9 cellular contexts compared by ENCODE assay signal in genomic region chr11:120929664-120930154, GRCh38.
DNase-seq lines count a peak whose midpoint lies in the region; TF ChIP-seq lines count a peak whose summit lies in the region.
"Had no signal": no experiment of that assay in that cellular context is flagged by ENCODE, and none has a peak within 500 bp of the region (broad histone marks: within the 10 kb centered on the region; RNA-seq: fewer than 3 reads in every experiment).

No MANE protein-coding gene starts in this region.

- no peak overlapping the region for H3K9ac ChIP-seq in OCI-LY3 (ENCODE audit: low read length)

- no peak overlapping the region for H3K27ac ChIP-seq in OCI-LY3 (ENCODE audit: low read length)
- H3K27ac ChIP-seq in adrenal gland: no peak overlapping the region
- H3K27ac ChIP-seq: ovary had no signal

- H3K4me1 ChIP-seq in OCI-LY3 (ENCODE audit: low read length) (peaks cover 34% of the 10 kb centered on the region), adrenal gland (replicated peaks in 1 of 2) (no peaks in the 10 kb centered on the region)

- H3K79me2 ChIP-seq in OCI-LY3 (ENCODE audit: low read length): no peaks in the 10 kb centered on the region

- H3K27me3 Mint-ChIP-seq in Calu3 (ENCODE audit: unreplicated experiment) (peaks cover 32% of the 10 kb centered on the region), immature natural killer cell (ENCODE audit: low read depth in 3 of 3) (peaks cover 0 to 3% (median 2%) of the 10 kb centered on the region in 3 donors)

- CTCF ChIA-PET in Calu3 (lab: Charles Lee): interaction anchor here (0.5 kb wide), 1 partner anchor 15 kb away, joined by 3 read pairs; no protein-coding TSS in a partner anchor

- H4K20me1 ChIP-seq in OCI-LY3 (ENCODE audit: insufficient read depth, low read length): no peaks in the 10 kb centered on the region

- DNase-seq in Calu3: peak; percentile 40
- DNase-seq in HFF-Myc (ENCODE audit: extremely low read depth, low read depth): peak; percentile 7
- DNase-seq in adrenal gland: peak in 6 of 7 donors; percentile 20 to 65 (median 47)
- DNase-seq in immature natural killer cell: peak; percentile 73 to 78 (median 76)
- DNase-seq in stimulated activated CD4-positive, alpha-beta T cell treated with anti-CD3 and anti-CD28 coated beads, TNF-alpha, amount 100 ng/mL, for 24 hours (ENCODE audit: low read depth in 3 of 3): peak; percentile 8 to 28 (median 12)
- DNase-seq in KG1 (lab: John Stamatoyannopoulos, UW): no peak
- no peak for DNase-seq in central memory CD4-positive, alpha-beta T cell

- peak overlapping the region; percentile 40 for H3K4me2 ChIP-seq in OCI-LY3 (ENCODE audit: low read length)

- H3K27me3 ChIP-seq in OCI-LY3 (ENCODE audit: low read depth, low read length) (no peaks in the 10 kb centered on the region), adrenal gland (no peaks in the 10 kb centered on the region)
- H3K27me3 ChIP-seq: ovary had no signal

- no TSS peak for BruUV-seq in Calu3 (replicated peaks; lab: Mats Ljungman, UMichigan)

- H2AFZ ChIP-seq in OCI-LY3 (ENCODE audit: low read depth, low read length): no peak overlapping the region

- 45 to 100% (median 53%) methylated on average over 2 to 13 of the region's 13 CpGs for WGBS in adrenal gland, 4 donors

- H3K9me3 Mint-ChIP-seq in Calu3 (ENCODE audit: low read depth, unreplicated experiment) (no peaks in the 10 kb centered on the region), immature natural killer cell (no peaks in the 10 kb centered on the region)

- H3K4me1 Mint-ChIP-seq in Calu3 (ENCODE audit: low read depth, unreplicated experiment) (no peaks in the 10 kb centered on the region), immature natural killer cell (peaks cover 52 to 66% of the 10 kb centered on the region in 2 donors)

- TF ChIP-seq POLR2A in adrenal gland (IDR thresholded peaks at IDR 0.05): no peak

- H3K36me3 ChIP-seq in OCI-LY3 (replicated peaks; ENCODE audit: low read depth, low read length): no peaks in the 10 kb centered on the region
- H3K36me3 ChIP-seq in adrenal gland (replicated peaks in 1 of 2): no peaks in the 10 kb centered on the region
- H3K36me3 ChIP-seq: ovary had no signal

- H3K9me3 ChIP-seq in OCI-LY3 (ENCODE audit: insufficient read depth, low read length): no peaks in the 10 kb centered on the region
- H3K9me3 ChIP-seq in adrenal gland (replicated peaks in 1 of 3): no peaks in the 10 kb centered on the region
- H3K9me3 ChIP-seq: ovary had no signal

- H3K4me3 Mint-ChIP-seq in Calu3 (ENCODE audit: low read depth, unreplicated experiment): no peak overlapping the region
- peak overlapping the region in 4 of 5 donors; percentile 42 to 66 (median 64) for H3K4me3 Mint-ChIP-seq in immature natural killer cell

- TF ChIP-seq CTCF in Calu3 (IDR thresholded peaks at IDR 0.05; ENCODE audit: unreplicated experiment): no peak
- peak; percentile 78 for TF ChIP-seq CTCF in HFF-Myc (IDR thresholded peaks at IDR 0.05; ENCODE audit: low read depth, low read length, missing control alignments)
- TF ChIP-seq CTCF in OCI-LY3 (IDR thresholded peaks at IDR 0.05; ENCODE audit: low read depth, low read length): peak; percentile 83
- TF ChIP-seq CTCF in adrenal gland (IDR thresholded peaks at IDR 0.05): peak; percentile 17 to 55 (median 41)

- no peaks in the 10 kb centered on the region for H3K36me3 Mint-ChIP-seq in Calu3 (ENCODE audit: insufficient read depth, unreplicated experiment)
- no peaks in the 10 kb centered on the region for H3K36me3 Mint-ChIP-seq in immature natural killer cell

- intact Hi-C loops in Calu3 (cut with micrococcal nuclease; ENCODE audit: unreplicated experiment) (loop anchor here (10.0 kb wide), 2 partner anchors 185 to 265 kb away; no protein-coding TSS in a partner anchor), adrenal gland (cut with DNase I) (no loop called here)

- H3K27ac Mint-ChIP-seq in Calu3 (ENCODE audit: unreplicated experiment): no peak overlapping the region
- peak overlapping the region; percentile 60 to 89 (median 68) for H3K27ac Mint-ChIP-seq in immature natural killer cell

- H3K4me3 ChIP-seq in HFF-Myc (replicated peaks; ENCODE audit: low read depth, low read length): no peak overlapping the region
- no peak overlapping the region for H3K4me3 ChIP-seq in OCI-LY3 (ENCODE audit: low read length)
- H3K4me3 ChIP-seq in adrenal gland: no peak overlapping the region
- H3K4me3 ChIP-seq: ovary had no signal

Comparison
In these comparisons a context has a peak if more than half of its experiments do, and no peak if none do; other contexts are left out.
1. DNase-seq: peak in Calu3 (single experiment), HFF-Myc (single experiment), adrenal gland (6 of 7), immature natural killer cell (3 of 3) and stimulated activated CD4-positive, alpha-beta T cell treated with anti-CD3 and anti-CD28 coated beads, TNF-alpha, amount 100 ng/mL, for 24 hours (3 of 3); none in KG1 (single experiment) and central memory CD4-positive, alpha-beta T cell (single experiment).